ENCODE assay signal across 23 cellular contexts in the genomic region with DNA sequence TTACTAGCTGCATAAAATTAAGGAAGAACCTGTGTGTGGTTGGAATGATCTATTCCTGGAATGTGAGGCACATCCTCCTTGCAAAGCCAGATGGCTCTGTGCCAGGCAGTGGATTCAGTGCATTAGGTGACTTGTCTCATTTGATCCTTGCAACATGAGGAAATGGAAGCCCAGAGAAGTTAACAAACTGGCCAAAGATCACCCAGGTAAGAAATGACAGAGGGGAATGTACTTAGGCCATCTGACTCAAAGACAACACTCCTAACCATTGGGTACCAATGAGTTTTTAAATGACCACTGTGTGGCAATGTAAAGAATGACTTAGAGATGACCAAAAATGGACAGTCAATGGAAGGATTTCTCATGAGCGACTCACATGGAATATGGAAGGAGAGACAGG.
DNase-seq lines count a peak whose midpoint lies in the region; ATAC-seq and TF ChIP-seq lines count a peak whose summit lies in the region.
"Had no signal": no experiment of that assay in that cellular context is flagged by ENCODE, and none has a peak within 500 bp of the region (broad histone marks: within the 10 kb centered on the region; RNA-seq: fewer than 3 reads in every experiment).

No MANE protein-coding gene starts in this region.

- intact Hi-C loops in left colon (cut with DNase I, micrococcal nuclease), result no loop called here

- DNase-seq in M059J (ENCODE audit: low read depth) (peak; percentile 37), astrocyte of the spinal cord (ENCODE audit: low read depth, low spot score) (peak; percentile 16), left colon (no peak), iPS-NIHi7 (ENCODE audit: extremely low spot score) (no peak)
- DNase-seq in activated CD8-positive, alpha-beta memory T cell treated with anti-CD3 and anti-CD28 coated beads, Interleukin-2, amount 50 U/mL, for 4 hours, result no peak
- DNase-seq in activated CD8-positive, alpha-beta memory T cell treated with anti-CD3 and anti-CD28 coated beads, Interleukin-2, amount 50 U/mL, for 48 hours, result no peak
- DNase-seq: 8988T; activated naive CD4-positive, alpha-beta T cell treated with anti-CD3 and anti-CD28 coated beads, Interleukin-2, amount 10 ng/mL, durations not matched to agents 7 days and 5 days; Caco-2; DMS79 treated with DMSO at 0.1 percent for 48 hours; foreskin keratinocyte; GOT3; kidney glomerular epithelial cell; naive thymus-derived CD8-positive, alpha-beta T cell; NCI-H187; NCI-H774; ovary; SHP77 treated with DMSO at 0.1 percent for 48 hours; stomach; T-cell; transverse colon had no signal

- no peaks in the 10 kb centered on the region for H3K36me3 ChIP-seq in ACC112 (ENCODE audit: insufficient read depth, low read length)
- H3K36me3 ChIP-seq: ovary, stomach, transverse colon had no signal

- TF ChIP-seq CTCF in astrocyte of the spinal cord (IDR thresholded peaks at IDR 0.05; ENCODE audit: low read depth, low read length), result no peak

- H3K4me1 ChIP-seq in ACC112 (ENCODE audit: control insufficient read depth, insufficient read depth, low read length, unreplicated experiment), result peaks cover 50% of the 10 kb centered on the region
- H3K4me1 ChIP-seq: Caco-2, foreskin keratinocyte, stomach, transverse colon had no signal

- H3K79me2 ChIP-seq in ACC112 (ENCODE audit: control insufficient read depth, insufficient read depth, low read length, unreplicated experiment), result no peaks in the 10 kb centered on the region

- peak overlapping the region; percentile 41 for H2AFZ ChIP-seq in ACC112 (ENCODE audit: low read length, unreplicated experiment)

- H3K27ac ChIP-seq in ACC112 (ENCODE audit: low read depth, low read length), result no peak overlapping the region
- H3K27ac ChIP-seq: foreskin keratinocyte, ovary, stomach, transverse colon had no signal

- no peaks in the 10 kb centered on the region for H3K27me3 ChIP-seq in ACC112 (ENCODE audit: insufficient read depth, low read length)
- H3K27me3 ChIP-seq: foreskin keratinocyte, ovary, transverse colon had no signal

- H3K4me3 ChIP-seq in ACC112 (ENCODE audit: low read depth, low read length), result no peak overlapping the region
- H3K4me3 ChIP-seq in astrocyte of the spinal cord (ENCODE audit: low read depth, low read length), result no peak overlapping the region
- H3K4me3 ChIP-seq: ovary, stomach, transverse colon had no signal

- ATAC-seq in left colon (peak; percentile 52), HG03571 (IDR thresholded peaks at IDR 0.05; ENCODE audit: unreplicated experiment) (no peak)
- ATAC-seq: foreskin keratinocyte; naive thymus-derived CD8-positive, alpha-beta T cell; T-cell had no signal

- in situ Hi-C loops in astrocyte of the spinal cord (cut with HindIII; ENCODE audit: low sequenced_read_pairs), result no loop called here

Comparison
In these comparisons a context has a peak if more than half of its experiments do, and no peak if none do; other contexts are left out.
1. DNase-seq: peak in M059J (single experiment) and astrocyte of the spinal cord (single experiment); none in left colon (0 of 2), activated CD8-positive, alpha-beta memory T cell treated with anti-CD3 and anti-CD28 coated beads, Interleukin-2, amount 50 U/mL, for 4 hours (single experiment), activated CD8-positive, alpha-beta memory T cell treated with anti-CD3 and anti-CD28 coated beads, Interleukin-2, amount 50 U/mL, for 48 hours (single experiment) and iPS-NIHi7 (single experiment).